ENCODE assay signal across 1 cellular context in the genomic region with DNA sequence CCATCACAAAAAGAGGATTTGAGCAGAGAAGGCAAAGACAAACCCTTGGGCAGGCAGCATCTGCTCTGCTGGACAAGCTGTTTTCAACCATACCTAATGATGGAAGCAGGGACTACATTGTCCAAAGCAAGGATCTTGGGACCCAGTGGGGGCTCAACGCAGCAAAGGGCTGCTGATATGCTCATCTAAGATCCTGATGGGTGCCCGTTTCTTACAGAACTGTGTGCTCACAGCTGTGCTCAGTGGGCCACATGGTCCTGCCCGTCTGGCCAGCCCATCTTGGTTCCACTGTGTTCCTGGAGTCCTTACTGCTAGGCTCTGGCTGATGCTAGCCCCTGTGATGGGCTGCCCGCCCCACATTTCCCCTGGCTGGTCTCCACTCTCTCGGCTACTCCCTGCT.
TF ChIP-seq lines count a peak whose summit lies in the region.

No MANE protein-coding gene starts in this region.

TF ChIP-seq in GM23338, 12 proteins besides CTCF, POLR2A, EP300 and RAD21 (continued from another document):
- TF ChIP-seq, protein P1, sequence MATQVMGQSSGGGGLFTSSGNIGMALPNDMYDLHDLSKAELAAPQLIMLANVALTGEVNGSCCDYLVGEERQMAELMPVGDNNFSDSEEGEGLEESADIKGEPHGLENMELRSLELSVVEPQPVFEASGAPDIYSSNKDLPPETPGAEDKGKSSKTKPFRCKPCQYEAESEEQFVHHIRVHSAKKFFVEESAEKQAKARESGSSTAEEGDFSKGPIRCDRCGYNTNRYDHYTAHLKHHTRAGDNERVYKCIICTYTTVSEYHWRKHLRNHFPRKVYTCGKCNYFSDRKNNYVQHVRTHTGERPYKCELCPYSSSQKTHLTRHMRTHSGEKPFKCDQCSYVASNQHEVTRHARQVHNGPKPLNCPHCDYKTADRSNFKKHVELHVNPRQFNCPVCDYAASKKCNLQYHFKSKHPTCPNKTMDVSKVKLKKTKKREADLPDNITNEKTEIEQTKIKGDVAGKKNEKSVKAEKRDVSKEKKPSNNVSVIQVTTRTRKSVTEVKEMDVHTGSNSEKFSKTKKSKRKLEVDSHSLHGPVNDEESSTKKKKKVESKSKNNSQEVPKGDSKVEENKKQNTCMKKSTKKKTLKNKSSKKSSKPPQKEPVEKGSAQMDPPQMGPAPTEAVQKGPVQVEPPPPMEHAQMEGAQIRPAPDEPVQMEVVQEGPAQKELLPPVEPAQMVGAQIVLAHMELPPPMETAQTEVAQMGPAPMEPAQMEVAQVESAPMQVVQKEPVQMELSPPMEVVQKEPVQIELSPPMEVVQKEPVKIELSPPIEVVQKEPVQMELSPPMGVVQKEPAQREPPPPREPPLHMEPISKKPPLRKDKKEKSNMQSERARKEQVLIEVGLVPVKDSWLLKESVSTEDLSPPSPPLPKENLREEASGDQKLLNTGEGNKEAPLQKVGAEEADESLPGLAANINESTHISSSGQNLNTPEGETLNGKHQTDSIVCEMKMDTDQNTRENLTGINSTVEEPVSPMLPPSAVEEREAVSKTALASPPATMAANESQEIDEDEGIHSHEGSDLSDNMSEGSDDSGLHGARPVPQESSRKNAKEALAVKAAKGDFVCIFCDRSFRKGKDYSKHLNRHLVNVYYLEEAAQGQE (IDR thresholded peaks at IDR 0.05; ENCODE audit: unreplicated experiment) = no peak
